14 cellular contexts compared by ENCODE assay signal in genomic region chr2:109157563-109158105, GRCh38. TPM values are rescaled to one million over a fixed set of nuclear protein-coding genes. Genes with fewer than 3 reads are reported as not detected.
DNase-seq lines count a peak whose midpoint lies in the region; ATAC-seq, FAIRE-seq and TF ChIP-seq lines count a peak whose summit lies in the region.
"Had no signal": no experiment of that assay in that cellular context is flagged by ENCODE, and none has a peak within 500 bp of the region (broad histone marks: within the 10 kb centered on the region; RNA-seq: fewer than 3 reads in every experiment).

No MANE protein-coding gene starts in this region.

- H3K4me3 ChIP-seq in mucosa of descending colon (no peak overlapping the region), thyroid gland (replicated peaks in 1 of 3) (no peak overlapping the region)
- H3K4me3 ChIP-seq: HAP-1 had no signal

- peak; percentile 68 for FAIRE-seq in D721Med (lab: Jason Lieb, UNC)
- FAIRE-seq: GM12892 had no signal

- TF ChIP-seq POLR2A in thyroid gland (IDR thresholded peaks at IDR 0.05), result no peak

- H3K4me1 ChIP-seq in mucosa of descending colon (ENCODE audit: low read depth), result peaks cover 3% of the 10 kb centered on the region
- peaks cover 0 to 6% of the 10 kb centered on the region in 2 donors for H3K4me1 ChIP-seq in thyroid gland
- H3K4me1 ChIP-seq: Caco-2, HAP-1 had no signal

- TF ChIP-seq CTCF in D721Med (IDR thresholded peaks at IDR 0.05; ENCODE audit: insufficient read depth, missing control alignments) (no peak), mucosa of descending colon (IDR thresholded peaks at IDR 0.05) (no peak), GM13976 (IDR thresholded peaks at IDR 0.05; ENCODE audit: borderline replicate concordance, control extremely low read depth, extremely low read depth, insufficient read depth, missing control alignments) (no peak), thyroid gland (IDR thresholded peaks at IDR 0.05) (no peak)

- no peaks in the 10 kb centered on the region for H3K9me3 ChIP-seq in mucosa of descending colon
- H3K9me3 ChIP-seq in thyroid gland, result no peaks in the 10 kb centered on the region
- H3K9me3 ChIP-seq: Caco-2, HAP-1 had no signal

- H3K27me3 ChIP-seq in thyroid gland, result no peaks in the 10 kb centered on the region

- in situ Hi-C loops in GM13976 (cut with MboI; ENCODE audit: low sequenced_read_pairs, unreplicated experiment), result no loop called here

- intact Hi-C loops in mucosa of descending colon (cut with DNase I, micrococcal nuclease), result no loop called here
- intact Hi-C loops in thyroid gland (cut with DNase I), result no loop called here

- H3K27ac ChIP-seq in thyroid gland, result no peak overlapping the region
- H3K27ac ChIP-seq: C4-2B had no signal

- H3K36me3 ChIP-seq in mucosa of descending colon (ENCODE audit: low read depth) (no peaks in the 10 kb centered on the region), thyroid gland (no peaks in the 10 kb centered on the region)
- H3K36me3 ChIP-seq: HAP-1 had no signal

- DNase-seq in D721Med (ENCODE audit: insufficient read length, low spot score) (peak; percentile 76), NCI-H82 treated with DMSO at 0.1 percent for 48 hours (lab: John Stamatoyannopoulos, UW; ENCODE audit: unreplicated experiment) (peak; percentile 59), mucosa of descending colon (no peak), GM13976 (ENCODE audit: low spot score) (no peak), thyroid gland (no peak)
- DNase-seq: Caco-2; CD4-positive, alpha-beta T cell; DMS153; DMS79; GDM1 had no signal

- ATAC-seq in mucosa of descending colon (peak; percentile 65), HG03565 (IDR thresholded peaks at IDR 0.05; ENCODE audit: unreplicated experiment) (no peak)

- WGBS in thyroid gland, 2 donors, result 86 to 89% methylated on average over 5 of the region's 5 CpGs

RNA-seq across cellular contexts. Expression of gene SH3RF3, which starts 28.6 kb away (rescaled TPM):
- total RNA-seq in mucosa of descending colon (1 to 10 TPM; 1.9 to 3.7 (median 3.0) TPM), thyroid gland (1 to 10 TPM; 2.1 to 7.4 (median 2.8) TPM)

Comparison
In these comparisons a context has a peak if more than half of its experiments do, and no peak if none do; other contexts are left out.
1. DNase-seq: peak in D721Med (single experiment) and NCI-H82 treated with DMSO at 0.1 percent for 48 hours (single experiment); none in mucosa of descending colon (0 of 3), GM13976 (single experiment) and thyroid gland (0 of 2).